18 cellular contexts compared by ENCODE assay signal in the genomic region with DNA sequence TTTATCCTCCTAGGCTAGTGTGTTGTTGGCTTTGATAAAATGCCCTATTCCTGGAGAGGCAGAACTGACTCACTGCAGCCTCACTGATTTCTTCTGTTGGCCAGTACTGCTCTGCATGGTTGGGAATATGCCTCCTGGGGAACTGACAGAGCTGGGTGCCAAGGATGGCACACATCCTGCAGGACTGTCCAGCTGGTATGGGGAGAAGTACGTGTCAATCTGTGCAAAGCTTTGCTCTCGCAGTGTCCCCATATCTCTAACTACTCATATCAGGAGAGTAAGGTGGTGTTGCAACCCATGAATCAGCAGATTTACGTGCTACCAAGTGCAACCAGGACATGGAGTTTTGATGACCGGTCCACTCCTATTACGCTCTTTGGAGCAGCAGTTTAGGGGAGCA.
DNase-seq lines count a peak whose midpoint lies in the region; ATAC-seq and TF ChIP-seq lines count a peak whose summit lies in the region.
"Had no signal": no experiment of that assay in that cellular context is flagged by ENCODE, and none has a peak within 500 bp of the region (broad histone marks: within the 10 kb centered on the region; RNA-seq: fewer than 3 reads in every experiment).

No MANE protein-coding gene starts in this region.

- H3K79me1 ChIP-seq in trophoblast cell (ENCODE audit: low read length) = no peaks in the 10 kb centered on the region

- H3K36me3 Mint-ChIP-seq in T-cell = no peaks in the 10 kb centered on the region
- H3K36me3 Mint-ChIP-seq: activated naive CD4-positive, alpha-beta T cell treated with anti-CD3 and anti-CD28 coated beads, Interleukin-2, amount 10 ng/mL, durations not matched to agents 7 days and 5 days had no signal

- H3K27me3 Mint-ChIP-seq in T-cell = no peaks in the 10 kb centered on the region

- no peaks in the 10 kb centered on the region for H3K36me3 ChIP-seq in trophoblast cell (ENCODE audit: control insufficient read depth in 1 of 2, insufficient read depth in 2 of 2, low read length in 2 of 2)
- H3K36me3 ChIP-seq: neutrophil had no signal

- no peak overlapping the region for H3K27ac ChIP-seq in trophoblast cell (ENCODE audit: low read depth, low read length)
- H3K27ac ChIP-seq: neutrophil, PC-9 had no signal

- H3K4me3 ChIP-seq in epithelial cell of proximal tubule (ENCODE audit: low read depth, low read length) (no peak overlapping the region), trophoblast cell (ENCODE audit: low read depth, low read length) (no peak overlapping the region)
- H3K4me3 ChIP-seq: GM12878, PC-9 had no signal

- POLR2A ChIA-PET in T-cell (lab: Charles Lee) = no interaction called here

- no peak overlapping the region for H3K18ac ChIP-seq in trophoblast cell (ENCODE audit: low read length)

- H3K4me1 Mint-ChIP-seq in T-cell = no peaks in the 10 kb centered on the region
- H3K4me1 Mint-ChIP-seq: activated CD4-positive, alpha-beta T cell treated with anti-CD3 and anti-CD28 coated beads, Interleukin-2, amount 10 ng/mL, durations not matched to agents 7 days and 5 days; activated naive CD4-positive, alpha-beta T cell treated with anti-CD3 and anti-CD28 coated beads, Interleukin-2, amount 10 ng/mL, durations not matched to agents 7 days and 5 days had no signal

- WGBS in trophoblast cell (ENCODE audit: extremely low coverage, insufficient coverage, insufficient read length) = no CpG with 5 or more reads among the region's 5 CpGs

- CTCF ChIA-PET in T-cell (lab: Charles Lee) = no interaction called here

- H2BK120ac ChIP-seq in trophoblast cell (ENCODE audit: insufficient read depth, low read length, poor library complexity) = no peak overlapping the region

- H3K9me3 ChIP-seq in trophoblast cell (ENCODE audit: insufficient read depth, low read depth, low read length) = no peaks in the 10 kb centered on the region
- H3K9me3 ChIP-seq: neutrophil had no signal

- no peak overlapping the region for H3K23ac ChIP-seq in trophoblast cell (ENCODE audit: low read length)

- no peak overlapping the region for H3K9ac ChIP-seq in trophoblast cell (ENCODE audit: low read length)

- H3K27ac Mint-ChIP-seq in T-cell = no peak overlapping the region
- H3K27ac Mint-ChIP-seq: activated CD4-positive, alpha-beta T cell treated with anti-CD3 and anti-CD28 coated beads, Interleukin-2, amount 10 ng/mL, durations not matched to agents 7 days and 5 days; activated naive CD4-positive, alpha-beta T cell treated with anti-CD3 and anti-CD28 coated beads, Interleukin-2, amount 10 ng/mL, durations not matched to agents 7 days and 5 days had no signal

- ATAC-seq in GM21447 (IDR thresholded peaks at IDR 0.05; ENCODE audit: unreplicated experiment) = no peak
- no peak for ATAC-seq in T-cell (replicated peaks in 1 of 4)
- ATAC-seq in GM19467 (IDR thresholded peaks at IDR 0.05; ENCODE audit: unreplicated experiment) = no peak
- ATAC-seq: GM12878, left cardiac atrium had no signal

- no peak overlapping the region for H3K4me3 Mint-ChIP-seq in T-cell
- H3K4me3 Mint-ChIP-seq: activated CD4-positive, alpha-beta T cell treated with anti-CD3 and anti-CD28 coated beads, Interleukin-2, amount 10 ng/mL, durations not matched to agents 7 days and 5 days; activated naive CD4-positive, alpha-beta T cell treated with anti-CD3 and anti-CD28 coated beads, Interleukin-2, amount 10 ng/mL, durations not matched to agents 7 days and 5 days had no signal

- no peak overlapping the region for H4K8ac ChIP-seq in trophoblast cell (ENCODE audit: low read depth, low read length)

- H3K79me2 ChIP-seq in trophoblast cell (ENCODE audit: control insufficient read depth, insufficient read depth, low read length, poor library complexity) = no peaks in the 10 kb centered on the region

- H4K12ac ChIP-seq in trophoblast cell (ENCODE audit: low read depth, low read length) = no peak overlapping the region

- H2AK5ac ChIP-seq in trophoblast cell (ENCODE audit: low read length) = no peak overlapping the region

- no peaks in the 10 kb centered on the region for H3K4me1 ChIP-seq in trophoblast cell (ENCODE audit: control insufficient read depth in 1 of 2, insufficient read depth in 2 of 2, low read length in 2 of 2)

- H3K14ac ChIP-seq in trophoblast cell (ENCODE audit: low read length) = no peak overlapping the region

- no peak overlapping the region for H2AFZ ChIP-seq in trophoblast cell (ENCODE audit: insufficient read depth, low read length, poor library complexity)
- H2AFZ ChIP-seq: PC-9 had no signal

- H3K4ac ChIP-seq in trophoblast cell (ENCODE audit: low read depth, low read length) = no peak overlapping the region

- H4K91ac ChIP-seq in trophoblast cell (ENCODE audit: low read depth, low read length) = no peak overlapping the region

- DNase-seq in Daoy (ENCODE audit: low read depth) (peak; percentile 27), NCI-H226 (peak; percentile 56), epithelial cell of proximal tubule (ENCODE audit: low read depth) (peak; percentile 18), trophoblast cell (peak; percentile 50 to 76), T-cell (no peak), C1 segment of cervical spinal cord (lab: John Stamatoyannopoulos, UW) (no peak)
- DNase-seq: activated CD4-positive, alpha-beta T cell treated with anti-CD3 and anti-CD28 coated beads, Interleukin-2, amount 10 ng/mL, durations not matched to agents 7 days and 5 days; activated naive CD4-positive, alpha-beta T cell treated with anti-CD3 and anti-CD28 coated beads, Interleukin-2, amount 10 ng/mL, durations not matched to agents 7 days and 5 days; AML-193; Calu3; cortex of kidney; left cardiac atrium; PC-9; stimulated activated CD4-positive, alpha-beta T cell treated with anti-CD3 and anti-CD28 coated beads, Interleukin-1b, Interleukin-23, amount 100 ng/mL, for 48 hours had no signal

- TF ChIP-seq CTCF in epithelial cell of proximal tubule (conservative IDR thresholded peaks at IDR 0.05; ENCODE audit: low read depth, low read length) = no peak

- no peak overlapping the region for H3K4me2 ChIP-seq in trophoblast cell (ENCODE audit: low read length)
- H3K4me2 ChIP-seq: PC-9 had no signal

- H3K9me3 Mint-ChIP-seq in T-cell = peaks cover 0 to 4% (median 0%) of the 10 kb centered on the region in 3 donors
- H3K9me3 Mint-ChIP-seq: activated CD4-positive, alpha-beta T cell treated with anti-CD3 and anti-CD28 coated beads, Interleukin-2, amount 10 ng/mL, durations not matched to agents 7 days and 5 days; activated naive CD4-positive, alpha-beta T cell treated with anti-CD3 and anti-CD28 coated beads, Interleukin-2, amount 10 ng/mL, durations not matched to agents 7 days and 5 days had no signal

- H2BK5ac ChIP-seq in trophoblast cell (ENCODE audit: low read depth, low read length, poor library complexity) = no peak overlapping the region

- H3K27me3 ChIP-seq in trophoblast cell (ENCODE audit: insufficient read depth, low read length) = no peaks in the 10 kb centered on the region
- H3K27me3 ChIP-seq: neutrophil had no signal

- H2BK12ac ChIP-seq in trophoblast cell (ENCODE audit: low read length) = no peak overlapping the region

Comparison
In these comparisons a context has a peak if more than half of its experiments do, and no peak if none do; other contexts are left out.
1. DNase-seq: peak in Daoy (single experiment), NCI-H226 (single experiment), epithelial cell of proximal tubule (single experiment) and trophoblast cell (2 of 2); none in T-cell (0 of 34) and C1 segment of cervical spinal cord (0 of 14).